In genomic region chr12:131608740-131609665, GRCh38 we compare ENCODE assay signal across 8 cellular contexts.
DNase-seq lines count a peak whose midpoint lies in the region; ATAC-seq and TF ChIP-seq lines count a peak whose summit lies in the region.

No MANE protein-coding gene starts in this region.

- H3K9me3 Mint-ChIP-seq in naive thymus-derived CD4-positive, alpha-beta T cell: peaks cover 0 to 12% (median 4%) of the 10 kb centered on the region in 11 donors

- TF ChIP-seq POLR2A in NB4 (IDR thresholded peaks at IDR 0.05; ENCODE audit: extremely low read depth, insufficient read length): no peak

- no peak overlapping the region for H3K4me3 ChIP-seq in NB4 (ENCODE audit: low read depth, low read length)
- H3K4me3 ChIP-seq in epithelial cell of proximal tubule (ENCODE audit: low read depth, low read length): no peak overlapping the region
- H3K4me3 ChIP-seq in naive thymus-derived CD4-positive, alpha-beta T cell (ENCODE audit: low read length): no peak overlapping the region

- H3K27me3 Mint-ChIP-seq in naive thymus-derived CD4-positive, alpha-beta T cell: peaks cover 0 to 2% (median 0%) of the 10 kb centered on the region in 5 donors

- DNase-seq in NCI-H345 (lab: John Stamatoyannopoulos, UW): peak; percentile 29
- no peak for DNase-seq in NCI-H345 treated with DMSO at 0.1 percent for 48 hours (lab: John Stamatoyannopoulos, UW; ENCODE audit: unreplicated experiment)
- peak; percentile 78 for DNase-seq in NB4 (ENCODE audit: low read depth)
- DNase-seq in activated CD8-positive, alpha-beta memory T cell treated with anti-CD3 and anti-CD28 coated beads, Interleukin-2, amount 50 U/mL, for 48 hours: peak; percentile 83
- DNase-seq in epithelial cell of proximal tubule (ENCODE audit: low read depth): no peak
- DNase-seq in naive thymus-derived CD4-positive, alpha-beta T cell: peak in 8 of 9 donors; percentile 31 to 64 (median 52)
- DNase-seq in stimulated activated naive CD4-positive, alpha-beta T cell treated with Interleukin-2 at 50 U/mL for 16 hours (lab: John Stamatoyannopoulos, UW): peak; percentile 27
- no peak for DNase-seq in NCI-H187 treated with DMSO at 0.1 percent for 48 hours (lab: John Stamatoyannopoulos, UW)

- no peak overlapping the region for H3K27ac ChIP-seq in naive thymus-derived CD4-positive, alpha-beta T cell (ENCODE audit: low read depth, low read length)

- no peaks in the 10 kb centered on the region for H3K36me3 ChIP-seq in naive thymus-derived CD4-positive, alpha-beta T cell (ENCODE audit: control insufficient read depth in 2 of 3, insufficient read depth in 3 of 3, low read length in 3 of 3)

- H3K4me1 ChIP-seq in naive thymus-derived CD4-positive, alpha-beta T cell (ENCODE audit: control insufficient read depth in 2 of 2, insufficient read depth in 2 of 2, low read length in 2 of 2): peaks cover 38 to 49% of the 10 kb centered on the region in 2 donors

- TF ChIP-seq CTCF in NB4 (IDR thresholded peaks at IDR 0.05; ENCODE audit: low read depth, low read length): peak; percentile 95
- peak; percentile 66 for TF ChIP-seq CTCF in epithelial cell of proximal tubule (conservative IDR thresholded peaks at IDR 0.05; ENCODE audit: low read depth, low read length)

- ATAC-seq in naive thymus-derived CD4-positive, alpha-beta T cell: peak; percentile 80

- peaks cover 28 to 55% (median 47%) of the 10 kb centered on the region in 7 donors for H3K4me1 Mint-ChIP-seq in naive thymus-derived CD4-positive, alpha-beta T cell

- peak overlapping the region in 3 of 9 donors; percentile 38 to 79 (median 72) for H3K27ac Mint-ChIP-seq in naive thymus-derived CD4-positive, alpha-beta T cell

- no peaks in the 10 kb centered on the region for H3K27me3 ChIP-seq in naive thymus-derived CD4-positive, alpha-beta T cell (ENCODE audit: control insufficient read depth in 2 of 2, insufficient read depth in 2 of 2, low read length in 2 of 2)

- intact Hi-C loops in naive thymus-derived CD4-positive, alpha-beta T cell (cut with micrococcal nuclease): loop anchor here (2.0 to 10.0 kb wide), 8 partner anchors 73 to 734 kb away; partner anchors contain the start of genes EP400 (in 2 of the 2), RAN (in 1 of the 2), SFSWAP (in 1 of the 2) and ULK1 (in 1 of the 2)

- POLR2A ChIA-PET in naive thymus-derived CD4-positive, alpha-beta T cell (lab: Charles Lee): no interaction called here

- CTCF ChIA-PET in naive thymus-derived CD4-positive, alpha-beta T cell (lab: Charles Lee): no interaction called here

- no peaks in the 10 kb centered on the region for H3K9me3 ChIP-seq in naive thymus-derived CD4-positive, alpha-beta T cell (ENCODE audit: control insufficient read depth in 2 of 3, low read length in 3 of 3)

- peak overlapping the region in 3 of 10 donors; percentile 13 to 49 (median 29) for H3K4me3 Mint-ChIP-seq in naive thymus-derived CD4-positive, alpha-beta T cell

- peaks cover 0 to 15% (median 0%) of the 10 kb centered on the region in 5 donors for H3K36me3 Mint-ChIP-seq in naive thymus-derived CD4-positive, alpha-beta T cell

Comparison
In these comparisons a context has a peak if more than half of its experiments do, and no peak if none do; other contexts are left out.
1. DNase-seq: peak in NCI-H345 (single experiment), NB4 (single experiment), activated CD8-positive, alpha-beta memory T cell treated with anti-CD3 and anti-CD28 coated beads, Interleukin-2, amount 50 U/mL, for 48 hours (single experiment), naive thymus-derived CD4-positive, alpha-beta T cell (8 of 9) and stimulated activated naive CD4-positive, alpha-beta T cell treated with Interleukin-2 at 50 U/mL for 16 hours (single experiment); none in NCI-H345 treated with DMSO at 0.1 percent for 48 hours (single experiment), epithelial cell of proximal tubule (single experiment) and NCI-H187 treated with DMSO at 0.1 percent for 48 hours (single experiment).